ENCODE assay signal across 36 cellular contexts in the genomic region with DNA sequence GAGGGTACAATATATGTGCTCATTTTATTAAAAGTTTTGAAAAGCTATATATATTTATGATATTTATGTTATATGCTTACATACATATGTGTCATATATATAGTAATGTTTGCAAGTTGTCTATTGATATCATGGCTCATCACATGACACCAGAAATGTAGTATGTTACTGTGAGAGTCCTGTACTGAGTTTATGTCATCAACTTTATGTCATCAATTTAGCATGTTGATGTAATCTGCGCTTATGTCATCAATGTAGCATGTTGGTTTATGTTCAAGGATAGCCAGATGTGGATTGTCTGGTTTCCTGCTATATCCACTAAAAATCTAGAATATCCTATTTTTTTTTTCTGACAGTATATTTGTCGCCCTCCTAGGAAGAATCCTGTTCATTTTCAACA.
"Had no signal": no experiment of that assay in that cellular context is flagged by ENCODE, and none has a peak within 500 bp of the region (broad histone marks: within the 10 kb centered on the region; RNA-seq: fewer than 3 reads in every experiment).

No MANE protein-coding gene starts in this region.

- H3K9me3 ChIP-seq: adrenal gland had no signal

- H3K27ac ChIP-seq: adrenal gland, cardiac muscle cell, VCaP had no signal

- H3K4me3 ChIP-seq: adrenal gland, cardiac muscle cell had no signal

- DNase-seq: activated B cell treated with CpG ODN at 0.5 μM for 24 hours; activated CD4-positive, alpha-beta memory T cell treated with anti-CD3 and anti-CD28 coated beads for 36 hours; activated CD4-positive, alpha-beta T cell treated with anti-CD3 and anti-CD28 coated beads for 4 hours; activated CD4-positive, alpha-beta T cell treated with anti-CD3 and anti-CD28 coated beads, Interleukin-2, amount 10 ng/mL, durations not matched to agents 24 days and 14 days; activated CD4-positive, alpha-beta T cell treated with anti-CD3 and anti-CD28 coated beads, Interleukin-2, amount 50 U/mL, for 1 hour; activated CD4-positive, alpha-beta T cell treated with anti-CD3 and anti-CD28 coated beads, Interleukin-2, amount 50 U/mL, for 4 hours; activated CD4-positive, CD25-positive, alpha-beta regulatory T cell treated with anti-CD3 and anti-CD28 coated beads, Interleukin-2, amount 50 U/mL, for 72 hours; activated CD8-positive, alpha-beta memory T cell treated with anti-CD3 and anti-CD28 coated beads, Interleukin-2, amount 50 U/mL, for 4 hours; activated CD8-positive, alpha-beta T cell treated with anti-CD3 and anti-CD28 coated beads for 36 hours; activated effector memory CD4-positive, alpha-beta T cell treated with anti-CD3 and anti-CD28 coated beads, Interleukin-2, amount 50 U/mL, for 16 hours; activated gamma-delta T cell treated with Interleukin-2 at 50 U/mL for 16 hours; activated naive CD4-positive, alpha-beta T cell; activated naive CD4-positive, alpha-beta T cell treated with anti-CD3 and anti-CD28 coated beads for 36 hours; activated naive CD4-positive, alpha-beta T cell treated with anti-CD3 and anti-CD28 coated beads, Interleukin-2, amount 50 U/mL, for 16 hours; activated naive CD8-positive, alpha-beta T cell treated with anti-CD3 and anti-CD28 coated beads for 36 hours; activated T-cell treated with anti-CD3 and anti-CD28 coated beads for 4 hours; activated T-cell treated with anti-CD3 and anti-CD28 coated beads, Interleukin-2, amount 50 U/mL, for 1 hour; activated T-cell treated with anti-CD3 and anti-CD28 coated beads, Interleukin-2, amount 50 U/mL, for 4 hours; activated T-cell treated with anti-CD3 and anti-CD28 coated beads, Interleukin-2, amount 50 U/mL, for 72 hours; adrenal gland; amniotic stem cell; aorta; caudate nucleus; cerebellar nuclear complex; T-helper 2 cell; T-helper 9 cell had no signal

- H3K27me3 Mint-ChIP-seq: activated B cell treated with CpG ODN at 0.5 μM for 24 hours; activated CD4-positive, alpha-beta memory T cell treated with anti-CD3 and anti-CD28 coated beads for 36 hours; activated CD4-positive, alpha-beta T cell treated with anti-CD3 and anti-CD28 coated beads, Interleukin-2, amount 10 ng/mL, durations not matched to agents 24 days and 14 days; activated CD8-positive, alpha-beta T cell treated with anti-CD3 and anti-CD28 coated beads for 36 hours; activated naive CD8-positive, alpha-beta T cell treated with anti-CD3 and anti-CD28 coated beads for 36 hours; activated T-helper 17 cell treated with anti-CD3 and anti-CD28 coated beads, Interleukin-2, amount 50 U/mL, for 72 hours; brain; central memory CD8-positive, alpha-beta T cell had no signal

- H3K27ac Mint-ChIP-seq: activated B cell treated with CpG ODN at 0.5 μM for 24 hours; activated CD4-positive, alpha-beta memory T cell treated with anti-CD3 and anti-CD28 coated beads for 36 hours; activated CD4-positive, alpha-beta T cell treated with anti-CD3 and anti-CD28 coated beads, Interleukin-2, amount 10 ng/mL, durations not matched to agents 24 days and 14 days; activated CD8-positive, alpha-beta T cell treated with anti-CD3 and anti-CD28 coated beads for 36 hours; activated naive CD4-positive, alpha-beta T cell treated with anti-CD3 and anti-CD28 coated beads for 36 hours; activated naive CD4-positive, alpha-beta T cell treated with anti-CD3 and anti-CD28 coated beads, Interleukin-2, amount 50 U/mL, for 72 hours; activated naive CD8-positive, alpha-beta T cell treated with anti-CD3 and anti-CD28 coated beads for 36 hours; activated T-cell treated with anti-CD3 and anti-CD28 coated beads, Interleukin-2, amount 50 U/mL, for 72 hours; activated T-helper 1 cell treated with anti-CD3 and anti-CD28 coated beads, Interleukin-12 subunit alpha, Interleukin-12 subunit beta, Interleukin-2, Interleukin-4 antibody, amounts not matched to agents 30 ng/mL and 10 ng/mL and 1 ng/mL, durations not matched to agents 14 hours and 24 hours and 36 hours; activated T-helper 17 cell treated with anti-CD3 and anti-CD28 coated beads, Interleukin-2, amount 50 U/mL, for 72 hours; brain; T-helper 1 cell treated with Interleukin-12 subunit alpha and Interleukin-12 subunit beta and Interleukin-4 antibody, amounts not matched to agents 30 μg/mL and 1 μg/mL, for 36 hours; T-helper 2 cell treated with Interferon-gamma antibody and Interleukin-4, amounts not matched to agents 5 μg/mL and 100 μg/mL, for 36 hours had no signal

- H3K36me3 Mint-ChIP-seq: activated naive CD4-positive, alpha-beta T cell treated with anti-CD3 and anti-CD28 coated beads, Interleukin-2, amount 50 U/mL, for 72 hours; brain had no signal

- H3K36me3 ChIP-seq: adrenal gland, cardiac muscle cell had no signal

- H3K4me1 Mint-ChIP-seq: activated B cell treated with CpG ODN at 0.5 μM for 24 hours; activated CD4-positive, alpha-beta T cell treated with anti-CD3 and anti-CD28 coated beads, Interleukin-2, amount 10 ng/mL, durations not matched to agents 24 days and 14 days; activated T-helper 17 cell treated with anti-CD3 and anti-CD28 coated beads, Interleukin-2, amount 50 U/mL, for 72 hours; brain; central memory CD8-positive, alpha-beta T cell had no signal

- H3K9me3 Mint-ChIP-seq: activated CD4-positive, alpha-beta T cell treated with anti-CD3 and anti-CD28 coated beads, Interleukin-2, amount 10 ng/mL, durations not matched to agents 24 days and 14 days; activated CD8-positive, alpha-beta T cell treated with anti-CD3 and anti-CD28 coated beads for 36 hours; activated naive CD4-positive, alpha-beta T cell treated with anti-CD3 and anti-CD28 coated beads for 36 hours; activated naive CD4-positive, alpha-beta T cell treated with anti-CD3 and anti-CD28 coated beads, Interleukin-2, amount 50 U/mL, for 72 hours; activated naive CD8-positive, alpha-beta T cell treated with anti-CD3 and anti-CD28 coated beads for 36 hours; activated T-cell treated with anti-CD3 and anti-CD28 coated beads, Interleukin-2, amount 50 U/mL, for 4 hours; activated T-cell treated with anti-CD3 and anti-CD28 coated beads, Interleukin-2, amount 50 U/mL, for 72 hours; activated T-helper 1 cell treated with anti-CD3 and anti-CD28 coated beads, Interleukin-12 subunit alpha, Interleukin-12 subunit beta, Interleukin-2, Interleukin-4 antibody, amounts not matched to agents 30 ng/mL and 10 ng/mL and 1 ng/mL, durations not matched to agents 14 hours and 24 hours and 36 hours; activated T-helper 17 cell treated with anti-CD3 and anti-CD28 coated beads, Interleukin-2, amount 50 U/mL, for 72 hours; central memory CD8-positive, alpha-beta T cell; T-helper 2 cell treated with Interferon-gamma antibody and Interleukin-4, amounts not matched to agents 5 μg/mL and 100 μg/mL, for 36 hours had no signal

- H3K27me3 ChIP-seq: adrenal gland, cardiac muscle cell had no signal

- H3K4me3 Mint-ChIP-seq: activated B cell treated with CpG ODN at 0.5 μM for 24 hours; activated CD4-positive, alpha-beta memory T cell treated with anti-CD3 and anti-CD28 coated beads for 36 hours; activated CD4-positive, alpha-beta T cell treated with anti-CD3 and anti-CD28 coated beads, Interleukin-2, amount 10 ng/mL, durations not matched to agents 24 days and 14 days; activated CD8-positive, alpha-beta T cell treated with anti-CD3 and anti-CD28 coated beads for 36 hours; activated naive CD4-positive, alpha-beta T cell treated with anti-CD3 and anti-CD28 coated beads for 36 hours; activated naive CD8-positive, alpha-beta T cell treated with anti-CD3 and anti-CD28 coated beads for 36 hours; activated T-cell treated with anti-CD3 and anti-CD28 coated beads, Interleukin-2, amount 50 U/mL, for 4 hours; activated T-cell treated with anti-CD3 and anti-CD28 coated beads, Interleukin-2, amount 50 U/mL, for 72 hours; activated T-helper 1 cell treated with anti-CD3 and anti-CD28 coated beads, Interleukin-12 subunit alpha, Interleukin-12 subunit beta, Interleukin-2, Interleukin-4 antibody, amounts not matched to agents 30 ng/mL and 10 ng/mL and 1 ng/mL, durations not matched to agents 14 hours and 24 hours and 36 hours; activated T-helper 17 cell treated with anti-CD3 and anti-CD28 coated beads, Interleukin-2, amount 50 U/mL, for 72 hours; brain; central memory CD8-positive, alpha-beta T cell; T-helper 1 cell treated with Interleukin-12 subunit alpha and Interleukin-12 subunit beta and Interleukin-4 antibody, amounts not matched to agents 30 μg/mL and 1 μg/mL, for 36 hours; T-helper 2 cell treated with Interferon-gamma antibody and Interleukin-4, amounts not matched to agents 5 μg/mL and 100 μg/mL, for 36 hours had no signal

- FAIRE-seq: bronchial epithelial cell had no signal

- ATAC-seq: activated CD8-positive, alpha-beta T cell treated with anti-CD3 and anti-CD28 coated beads for 36 hours; activated naive CD4-positive, alpha-beta T cell treated with anti-CD3 and anti-CD28 coated beads, Interleukin-2, amount 50 U/mL, for 72 hours; activated T-cell treated with anti-CD3 and anti-CD28 coated beads, Interleukin-2, amount 50 U/mL, for 4 hours; activated T-cell treated with anti-CD3 and anti-CD28 coated beads, Interleukin-2, amount 50 U/mL, for 72 hours; activated T-helper 17 cell treated with anti-CD3 and anti-CD28 coated beads, Interleukin-2, amount 50 U/mL, for 72 hours had no signal

- H3K4me1 ChIP-seq: adrenal gland had no signal
